2 cellular contexts compared by ENCODE assay signal in the genomic region with DNA sequence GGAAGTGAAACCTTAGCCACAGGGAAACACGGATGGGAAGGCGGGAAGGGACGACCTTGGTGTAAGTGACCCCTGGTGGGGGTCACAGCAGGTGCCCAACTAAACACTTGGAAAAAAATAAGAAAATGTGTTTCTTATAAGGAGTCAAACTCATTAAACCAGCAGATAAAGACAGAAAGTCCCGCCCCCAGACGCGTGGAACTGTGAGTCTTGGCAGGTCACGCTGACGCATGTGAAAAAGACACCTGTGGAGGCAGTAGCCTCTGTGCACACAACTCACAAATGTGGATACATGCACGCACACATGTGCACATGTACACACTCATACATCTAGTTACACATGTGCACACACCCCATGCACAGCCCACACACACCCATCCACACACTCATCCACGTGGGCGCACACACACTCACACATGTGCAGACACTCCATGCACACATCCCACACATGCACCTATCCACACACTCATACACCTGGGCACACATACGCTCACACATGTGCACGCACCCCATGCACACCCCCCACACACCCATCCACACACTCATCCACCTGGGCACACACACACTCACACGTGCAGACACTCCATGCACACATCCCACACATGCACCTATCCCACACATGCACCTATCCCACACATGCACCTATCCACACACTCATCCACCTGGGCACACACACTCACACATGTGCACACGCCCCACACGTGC.
A peak's percentile ranks its signal among the peaks of the same experiment; 100 is the strongest.
TF ChIP-seq lines count a peak whose summit lies in the region.

No MANE protein-coding gene starts in this region.

TF ChIP-seq in HepG2, 621 proteins besides CTCF, POLR2A, EP300 and RAD21:
- TF ChIP-seq ATF7 (IDR thresholded peaks at IDR 0.05) (0 out of 2 replicates have a peak, but pooled peaks have one; percentile 2), ATF7 (CRISPR knock-in tag; IDR thresholded peaks at IDR 0.05) (no peak), RAD51 (IDR thresholded peaks at IDR 0.05; ENCODE audit: borderline replicate concordance) (0 out of 2 replicates have a peak, but pooled peaks have one; percentile 2), IKZF1 (IDR thresholded peaks at IDR 0.05) (0 out of 2 replicates have a peak, but pooled peaks have one; percentile 29), ZSCAN29 (CRISPR knock-in tag; conservative IDR thresholded peaks at IDR 0.05) (no peak), SMYD3 (CRISPR knock-in tag; IDR thresholded peaks at IDR 0.05) (no peak), RORA (CRISPR knock-in tag; IDR thresholded peaks at IDR 0.05) (no peak), ZNF614 (CRISPR knock-in tag; IDR thresholded peaks at IDR 0.05; ENCODE audit: borderline replicate concordance) (no peak), ZNF776 (CRISPR knock-in tag; IDR thresholded peaks at IDR 0.05) (0 out of 2 replicates have a peak, but pooled peaks have one; percentile 47), NBN (conservative IDR thresholded peaks at IDR 0.05) (peak; percentile 69; the same call in 1 of the 2 replicates), ZNF780A (CRISPR knock-in tag; IDR thresholded peaks at IDR 0.05) (peak; percentile 40; the same call in 1 of the 2 replicates), NONO (IDR thresholded peaks at IDR 0.05) (no peak), NONO (CRISPR knock-in tag; conservative IDR thresholded peaks at IDR 0.05) (0 out of 2 replicates have a peak, but pooled peaks have one; percentile 25)
- TF ChIP-seq, protein P1, sequence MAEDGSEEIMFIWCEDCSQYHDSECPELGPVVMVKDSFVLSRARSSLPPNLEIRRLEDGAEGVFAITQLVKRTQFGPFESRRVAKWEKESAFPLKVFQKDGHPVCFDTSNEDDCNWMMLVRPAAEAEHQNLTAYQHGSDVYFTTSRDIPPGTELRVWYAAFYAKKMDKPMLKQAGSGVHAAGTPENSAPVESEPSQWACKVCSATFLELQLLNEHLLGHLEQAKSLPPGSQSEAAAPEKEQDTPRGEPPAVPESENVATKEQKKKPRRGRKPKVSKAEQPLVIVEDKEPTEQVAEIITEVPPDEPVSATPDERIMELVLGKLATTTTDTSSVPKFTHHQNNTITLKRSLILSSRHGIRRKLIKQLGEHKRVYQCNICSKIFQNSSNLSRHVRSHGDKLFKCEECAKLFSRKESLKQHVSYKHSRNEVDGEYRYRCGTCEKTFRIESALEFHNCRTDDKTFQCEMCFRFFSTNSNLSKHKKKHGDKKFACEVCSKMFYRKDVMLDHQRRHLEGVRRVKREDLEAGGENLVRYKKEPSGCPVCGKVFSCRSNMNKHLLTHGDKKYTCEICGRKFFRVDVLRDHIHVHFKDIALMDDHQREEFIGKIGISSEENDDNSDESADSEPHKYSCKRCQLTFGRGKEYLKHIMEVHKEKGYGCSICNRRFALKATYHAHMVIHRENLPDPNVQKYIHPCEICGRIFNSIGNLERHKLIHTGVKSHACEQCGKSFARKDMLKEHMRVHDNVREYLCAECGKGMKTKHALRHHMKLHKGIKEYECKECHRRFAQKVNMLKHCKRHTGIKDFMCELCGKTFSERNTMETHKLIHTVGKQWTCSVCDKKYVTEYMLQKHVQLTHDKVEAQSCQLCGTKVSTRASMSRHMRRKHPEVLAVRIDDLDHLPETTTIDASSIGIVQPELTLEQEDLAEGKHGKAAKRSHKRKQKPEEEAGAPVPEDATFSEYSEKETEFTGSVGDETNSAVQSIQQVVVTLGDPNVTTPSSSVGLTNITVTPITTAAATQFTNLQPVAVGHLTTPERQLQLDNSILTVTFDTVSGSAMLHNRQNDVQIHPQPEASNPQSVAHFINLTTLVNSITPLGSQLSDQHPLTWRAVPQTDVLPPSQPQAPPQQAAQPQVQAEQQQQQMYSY (CRISPR knock-in tag; IDR thresholded peaks at IDR 0.05) = no peak
- TF ChIP-seq, protein P2, sequence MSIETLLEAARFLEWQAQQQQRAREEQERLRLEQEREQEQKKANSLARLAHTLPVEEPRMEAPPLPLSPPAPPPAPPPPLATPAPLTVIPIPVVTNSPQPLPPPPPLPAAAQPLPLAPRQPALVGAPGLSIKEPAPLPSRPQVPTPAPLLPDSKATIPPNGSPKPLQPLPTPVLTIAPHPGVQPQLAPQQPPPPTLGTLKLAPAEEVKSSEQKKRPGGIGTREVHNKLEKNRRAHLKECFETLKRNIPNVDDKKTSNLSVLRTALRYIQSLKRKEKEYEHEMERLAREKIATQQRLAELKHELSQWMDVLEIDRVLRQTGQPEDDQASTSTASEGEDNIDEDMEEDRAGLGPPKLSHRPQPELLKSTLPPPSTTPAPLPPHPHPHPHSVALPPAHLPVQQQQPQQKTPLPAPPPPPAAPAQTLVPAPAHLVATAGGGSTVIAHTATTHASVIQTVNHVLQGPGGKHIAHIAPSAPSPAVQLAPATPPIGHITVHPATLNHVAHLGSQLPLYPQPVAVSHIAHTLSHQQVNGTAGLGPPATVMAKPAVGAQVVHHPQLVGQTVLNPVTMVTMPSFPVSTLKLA (IDR thresholded peaks at IDR 0.05) = peak; percentile 90

TF ChIP-seq in H1, 55 proteins besides CTCF, POLR2A, EP300 and RAD21:
- no peak for TF ChIP-seq TEAD4 (IDR thresholded peaks at IDR 0.05; ENCODE audit: low read depth, low read length)
- TF ChIP-seq SIRT6 (IDR thresholded peaks at IDR 0.05; ENCODE audit: low read length) = no peak
- TF ChIP-seq HDAC2 (IDR thresholded peaks at IDR 0.05; ENCODE audit: borderline replicate concordance in 1 of 2, low read depth in 2 of 2, low read length in 2 of 2) = no peak
- no peak for TF ChIP-seq CBX5 (IDR thresholded peaks at IDR 0.05; ENCODE audit: low read depth, low read length)
- no peak for TF ChIP-seq YY1 (IDR thresholded peaks at IDR 0.05; ENCODE audit: low read depth, low read length)
- no peak for TF ChIP-seq NRF1 (IDR thresholded peaks at IDR 0.05; ENCODE audit: low read depth, low read length)
- TF ChIP-seq CHD2 (IDR thresholded peaks at IDR 0.05; ENCODE audit: low read length) = no peak
- TF ChIP-seq BRCA1 (IDR thresholded peaks at IDR 0.05; ENCODE audit: low read depth, low read length) = no peak
- TF ChIP-seq ZNF274 (IDR thresholded peaks at IDR 0.05; ENCODE audit: borderline replicate concordance, extremely low read depth, low read length) = no peak
- TF ChIP-seq SAP30 (IDR thresholded peaks at IDR 0.05; ENCODE audit: insufficient read depth, insufficient replicate concordance, low read length) = no peak
- TF ChIP-seq CBX8 (IDR thresholded peaks at IDR 0.05; ENCODE audit: borderline replicate concordance, low read depth, low read length) = no peak
TF ChIP-seq in H1: peak in this region for 0.
